16 cellular contexts compared by ENCODE assay signal in genomic region chr10:119769886-119770285, GRCh38. TPM values are rescaled to one million over a fixed set of nuclear protein-coding genes. Genes with fewer than 3 reads are reported as not detected.
DNase-seq lines count a peak whose midpoint lies in the region; ATAC-seq and TF ChIP-seq lines count a peak whose summit lies in the region.
"Had no signal": no experiment of that assay in that cellular context is flagged by ENCODE, and none has a peak within 500 bp of the region (broad histone marks: within the 10 kb centered on the region; RNA-seq: fewer than 3 reads in every experiment).

No MANE protein-coding gene starts in this region.

- H3K27ac ChIP-seq in ascending aorta (peak overlapping the region; percentile 16 to 38), lower lobe of right lung (no peak overlapping the region)
- H3K27ac ChIP-seq: HL-60 had no signal

- no peak overlapping the region for H3K4me3 Mint-ChIP-seq in activated CD4-positive, alpha-beta memory T cell treated with anti-CD3 and anti-CD28 coated beads for 36 hours
- H3K4me3 Mint-ChIP-seq: activated B cell treated with CpG ODN at 0.5 μM for 24 hours; activated T-cell treated with anti-CD3 and anti-CD28 coated beads, Interleukin-2, amount 50 U/mL, for 24 hours had no signal

- H3K27ac Mint-ChIP-seq in activated CD4-positive, alpha-beta memory T cell treated with anti-CD3 and anti-CD28 coated beads for 36 hours, result no peak overlapping the region
- H3K27ac Mint-ChIP-seq: activated B cell treated with CpG ODN at 0.5 μM for 24 hours; activated T-cell treated with anti-CD3 and anti-CD28 coated beads, Interleukin-2, amount 50 U/mL, for 24 hours had no signal

- no peaks in the 10 kb centered on the region for H3K36me3 Mint-ChIP-seq in activated CD4-positive, alpha-beta memory T cell treated with anti-CD3 and anti-CD28 coated beads for 36 hours

- intact Hi-C loops in ascending aorta (cut with DNase I) (no loop called here), lower lobe of right lung (cut with DNase I) (no loop called here)
- intact Hi-C loops in activated CD4-positive, alpha-beta memory T cell treated with anti-CD3 and anti-CD28 coated beads for 36 hours (cut with micrococcal nuclease), result no loop called here

- H3K27me3 Mint-ChIP-seq in activated CD4-positive, alpha-beta memory T cell treated with anti-CD3 and anti-CD28 coated beads for 36 hours, result no peaks in the 10 kb centered on the region
- H3K27me3 Mint-ChIP-seq: activated B cell treated with CpG ODN at 0.5 μM for 24 hours; activated T-cell treated with anti-CD3 and anti-CD28 coated beads, Interleukin-2, amount 50 U/mL, for 24 hours had no signal

- H3K4me1 Mint-ChIP-seq in activated CD4-positive, alpha-beta memory T cell treated with anti-CD3 and anti-CD28 coated beads for 36 hours (ENCODE audit: low read depth), result peaks cover 18% of the 10 kb centered on the region

- CTCF ChIA-PET in activated CD4-positive, alpha-beta memory T cell treated with anti-CD3 and anti-CD28 coated beads for 36 hours (lab: Charles Lee), result interaction anchor here (2.2 kb wide), 1 partner anchor 19 kb away, joined by 8 read pairs; no protein-coding TSS in a partner anchor

- H3K4me1 ChIP-seq in ascending aorta, result no peaks in the 10 kb centered on the region
- peaks cover 15% of the 10 kb centered on the region for H3K4me1 ChIP-seq in lower lobe of right lung

- no peaks in the 10 kb centered on the region for H3K36me3 ChIP-seq in ascending aorta
- no peaks in the 10 kb centered on the region for H3K36me3 ChIP-seq in lower lobe of right lung

- H3K9me3 Mint-ChIP-seq in activated CD4-positive, alpha-beta memory T cell treated with anti-CD3 and anti-CD28 coated beads for 36 hours, result no peaks in the 10 kb centered on the region
- H3K9me3 Mint-ChIP-seq: activated B cell treated with CpG ODN at 0.5 μM for 24 hours; activated T-cell treated with anti-CD3 and anti-CD28 coated beads, Interleukin-2, amount 50 U/mL, for 24 hours had no signal

- no peaks in the 10 kb centered on the region for H3K27me3 ChIP-seq in ascending aorta
- no peaks in the 10 kb centered on the region for H3K27me3 ChIP-seq in lower lobe of right lung (ENCODE audit: low read depth)

- peak; percentile 72 for DNase-seq in HS-5 (ENCODE audit: low read depth)
- no peak for DNase-seq in ascending aorta (ENCODE audit: low spot score in 2 of 2)
- peak; percentile 46 for DNase-seq in hepatic stellate cell (ENCODE audit: low spot score)
- peak; percentile 37 for DNase-seq in stromal cell of bone marrow (ENCODE audit: low read depth)
- no peak for DNase-seq in lower lobe of right lung
- DNase-seq in activated CD4-positive, alpha-beta memory T cell treated with anti-CD3 and anti-CD28 coated beads for 36 hours, result no peak
- DNase-seq in stimulated activated naive CD8-positive, alpha-beta T cell treated with anti-CD3 and anti-CD28 coated beads, Interleukin-15, Interleukin-2, amounts not matched to agents 100 U/mL and 50 U/mL, for 24 hours, result no peak
- DNase-seq: activated B cell treated with CpG ODN at 0.5 μM for 24 hours; activated T-cell treated with anti-CD3 and anti-CD28 coated beads, Interleukin-2, amount 50 U/mL, for 24 hours; DMS53; kidney; NCI-H1048; NCI-H510A treated with DMSO at 0.1 percent for 48 hours; stimulated activated CD4-positive, alpha-beta T cell treated with anti-CD3 and anti-CD28 coated beads, Interleukin-4, amount 100 ng/mL, for 24 hours had no signal

- ATAC-seq in lower lobe of right lung, result no peak
- ATAC-seq in stimulated activated naive CD8-positive, alpha-beta T cell treated with anti-CD3 and anti-CD28 coated beads, Interleukin-15, Interleukin-2, amounts not matched to agents 100 U/mL and 50 U/mL, for 24 hours, result no peak
- no peak for ATAC-seq in GM18907 (IDR thresholded peaks at IDR 0.05; ENCODE audit: unreplicated experiment)

- TF ChIP-seq CTCF in ascending aorta (IDR thresholded peaks at IDR 0.05) (no peak), lower lobe of right lung (IDR thresholded peaks at IDR 0.05) (no peak)

- H3K9me3 ChIP-seq in ascending aorta (no peaks in the 10 kb centered on the region), lower lobe of right lung (no peaks in the 10 kb centered on the region)

- POLR2A ChIA-PET in activated CD4-positive, alpha-beta memory T cell treated with anti-CD3 and anti-CD28 coated beads for 36 hours (lab: Charles Lee), result interaction anchor here (1.4 kb wide), 1 partner anchor 19 kb away, joined by 3 read pairs; no protein-coding TSS in a partner anchor

- H3K4me3 ChIP-seq in ascending aorta (no peak overlapping the region), lower lobe of right lung (no peak overlapping the region)

RNA-seq across cellular contexts. Expression of gene INPP5F, which starts 44.0 kb away (rescaled TPM):
- 5.1 TPM for total RNA-seq in ascending aorta
- 16.0 TPM for total RNA-seq in lower lobe of right lung
- 10 to 100 TPM; 12.8 to 13.6 TPM for total RNA-seq in activated CD4-positive, alpha-beta memory T cell treated with anti-CD3 and anti-CD28 coated beads for 36 hours

Comparison
In these comparisons a context has a peak if more than half of its experiments do, and no peak if none do; other contexts are left out.
1. DNase-seq: peak in HS-5 (single experiment), hepatic stellate cell (single experiment) and stromal cell of bone marrow (single experiment); none in ascending aorta (0 of 2), lower lobe of right lung (single experiment), activated CD4-positive, alpha-beta memory T cell treated with anti-CD3 and anti-CD28 coated beads for 36 hours (single experiment) and stimulated activated naive CD8-positive, alpha-beta T cell treated with anti-CD3 and anti-CD28 coated beads, Interleukin-15, Interleukin-2, amounts not matched to agents 100 U/mL and 50 U/mL, for 24 hours (single experiment).